Comparison of ENCODE assay signal across 12 cellular contexts in genomic region chr22:41828516-41828915, GRCh38. TPM values are rescaled to one million over a fixed set of nuclear protein-coding genes. Genes with fewer than 3 reads are reported as not detected.
DNase-seq lines count a peak whose midpoint lies in the region; ATAC-seq, FAIRE-seq and TF ChIP-seq lines count a peak whose summit lies in the region.
"Had no signal": no experiment of that assay in that cellular context is flagged by ENCODE, and none has a peak within 500 bp of the region (broad histone marks: within the 10 kb centered on the region; RNA-seq: fewer than 3 reads in every experiment).

No MANE protein-coding gene starts in this region.

- no peak for TF ChIP-seq CTCF in progenitor cell of endocrine pancreas (IDR thresholded peaks at IDR 0.05; ENCODE audit: unreplicated experiment)

- no peak for DNase-seq in T-helper 2 cell treated with Interferon-gamma antibody and Interleukin-4, amounts not matched to agents 5 μg/mL and 100 μg/mL, for 36 hours (ENCODE audit: low spot score)
- DNase-seq in T-helper 2 cell, result no peak
- peak; percentile 68 for DNase-seq in NCI-H2196 (lab: John Stamatoyannopoulos, UW; ENCODE audit: unreplicated experiment)
- DNase-seq in progenitor cell of endocrine pancreas (ENCODE audit: low spot score, unreplicated experiment), result no peak
- no peak for DNase-seq in H54 (ENCODE audit: insufficient read length, low spot score)
- DNase-seq: activated effector memory CD4-positive, alpha-beta T cell treated with anti-CD3 and anti-CD28 coated beads, Interleukin-2, amount 50 U/mL, for 16 hours; H7; MG63 had no signal

- peaks cover 20% of the 10 kb centered on the region for H3K4me1 Mint-ChIP-seq in T-helper 2 cell treated with Interferon-gamma antibody and Interleukin-4, amounts not matched to agents 5 μg/mL and 100 μg/mL, for 36 hours (ENCODE audit: low read depth)
- H3K4me1 Mint-ChIP-seq in dendritic cell treated with granulocyte-macrophage colony-stimulating factor and Interleukin-4, amounts not matched to agents 40 ng/mL and 50 ng/mL, for 4 days (ENCODE audit: low read depth), result peaks cover 76% of the 10 kb centered on the region
- H3K4me1 Mint-ChIP-seq in progenitor cell of endocrine pancreas (ENCODE audit: low read depth), result peaks cover 11% of the 10 kb centered on the region

- H3K27ac Mint-ChIP-seq in T-helper 2 cell treated with Interferon-gamma antibody and Interleukin-4, amounts not matched to agents 5 μg/mL and 100 μg/mL, for 36 hours, result peak overlapping the region; percentile 33
- peak overlapping the region; percentile 99 for H3K27ac Mint-ChIP-seq in dendritic cell treated with granulocyte-macrophage colony-stimulating factor and Interleukin-4, amounts not matched to agents 40 ng/mL and 50 ng/mL, for 4 days
- H3K27ac Mint-ChIP-seq in progenitor cell of endocrine pancreas, result peak overlapping the region; percentile 69

- TF ChIP-seq POLR2A in H54 (IDR thresholded peaks at IDR 0.05; ENCODE audit: low read depth, low read length), result no peak

- peaks cover 40% of the 10 kb centered on the region for H3K36me3 Mint-ChIP-seq in T-helper 2 cell treated with Interferon-gamma antibody and Interleukin-4, amounts not matched to agents 5 μg/mL and 100 μg/mL, for 36 hours (ENCODE audit: low read depth)
- peaks cover 30% of the 10 kb centered on the region for H3K36me3 Mint-ChIP-seq in dendritic cell treated with granulocyte-macrophage colony-stimulating factor and Interleukin-4, amounts not matched to agents 40 ng/mL and 50 ng/mL, for 4 days (ENCODE audit: low read depth)
- H3K36me3 Mint-ChIP-seq in progenitor cell of endocrine pancreas (ENCODE audit: insufficient read depth), result no peaks in the 10 kb centered on the region

- no peaks in the 10 kb centered on the region for H3K27me3 Mint-ChIP-seq in T-helper 2 cell treated with Interferon-gamma antibody and Interleukin-4, amounts not matched to agents 5 μg/mL and 100 μg/mL, for 36 hours (ENCODE audit: low read depth)
- H3K27me3 Mint-ChIP-seq in dendritic cell treated with granulocyte-macrophage colony-stimulating factor and Interleukin-4, amounts not matched to agents 40 ng/mL and 50 ng/mL, for 4 days, result no peaks in the 10 kb centered on the region
- no peaks in the 10 kb centered on the region for H3K27me3 Mint-ChIP-seq in progenitor cell of endocrine pancreas

- intact Hi-C loops in dendritic cell treated with granulocyte-macrophage colony-stimulating factor and Interleukin-4, amounts not matched to agents 40 ng/mL and 50 ng/mL, for 4 days (cut with micrococcal nuclease), result no loop called here

- no peak for FAIRE-seq in H54 (lab: Jason Lieb, UNC)
- FAIRE-seq: frontal cortex had no signal

- ATAC-seq in GM18519 (IDR thresholded peaks at IDR 0.05; ENCODE audit: low FRiP score, unreplicated experiment) (no peak), GM21390 (IDR thresholded peaks at IDR 0.05; ENCODE audit: unreplicated experiment) (no peak)

- H3K4me3 Mint-ChIP-seq in T-helper 2 cell treated with Interferon-gamma antibody and Interleukin-4, amounts not matched to agents 5 μg/mL and 100 μg/mL, for 36 hours, result no peak overlapping the region
- H3K4me3 Mint-ChIP-seq in dendritic cell treated with granulocyte-macrophage colony-stimulating factor and Interleukin-4, amounts not matched to agents 40 ng/mL and 50 ng/mL, for 4 days, result no peak overlapping the region
- no peak overlapping the region for H3K4me3 Mint-ChIP-seq in progenitor cell of endocrine pancreas (ENCODE audit: low read depth)

- H3K9me3 Mint-ChIP-seq in T-helper 2 cell treated with Interferon-gamma antibody and Interleukin-4, amounts not matched to agents 5 μg/mL and 100 μg/mL, for 36 hours, result peaks cover 4% of the 10 kb centered on the region
- no peaks in the 10 kb centered on the region for H3K9me3 Mint-ChIP-seq in dendritic cell treated with granulocyte-macrophage colony-stimulating factor and Interleukin-4, amounts not matched to agents 40 ng/mL and 50 ng/mL, for 4 days
- H3K9me3 Mint-ChIP-seq in progenitor cell of endocrine pancreas (ENCODE audit: low read depth), result no peaks in the 10 kb centered on the region

RNA-seq across cellular contexts. Expression of gene SREBF2, which starts 4.4 kb away (rescaled TPM):
- total RNA-seq in progenitor cell of endocrine pancreas, result 154 and 156 TPM in 2 replicates

RNA-seq across cellular contexts. Expression of gene CCDC134, which starts 28.0 kb away (rescaled TPM):
- 23.3 and 24.2 TPM in 2 replicates for total RNA-seq in progenitor cell of endocrine pancreas

Comparison
In these comparisons a context has a peak if more than half of its experiments do, and no peak if none do; other contexts are left out.
1. H3K27ac Mint-ChIP-seq: peak in every context shown above with its lines; median percentile 99 in dendritic cell treated with granulocyte-macrophage colony-stimulating factor and Interleukin-4, amounts not matched to agents 40 ng/mL and 50 ng/mL, for 4 days; 69 in progenitor cell of endocrine pancreas; 33 in T-helper 2 cell treated with Interferon-gamma antibody and Interleukin-4, amounts not matched to agents 5 μg/mL and 100 μg/mL, for 36 hours.